8 cellular contexts compared by ENCODE assay signal in the genomic region with DNA sequence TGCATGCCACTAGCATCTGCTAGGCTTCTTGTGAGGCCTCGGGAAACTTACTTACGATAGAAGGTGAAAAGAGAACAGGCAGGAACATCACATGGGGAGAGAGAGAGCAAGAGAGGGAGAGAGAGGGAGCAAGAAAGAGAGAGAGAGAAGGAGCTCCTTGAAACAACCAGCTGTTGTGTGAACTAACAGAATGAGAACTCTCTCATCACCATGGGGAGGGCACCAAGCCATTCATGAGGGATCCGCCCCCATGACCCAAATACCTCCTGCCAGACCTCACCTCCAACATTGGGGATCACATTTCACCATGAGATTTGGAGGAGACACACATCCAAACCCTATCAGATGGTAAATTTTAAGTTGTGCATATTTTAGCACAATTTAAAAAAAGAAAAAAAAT.
"Had no signal": no experiment of that assay in that cellular context is flagged by ENCODE, and none has a peak within 500 bp of the region (broad histone marks: within the 10 kb centered on the region; RNA-seq: fewer than 3 reads in every experiment).

No MANE protein-coding gene starts in this region.

- H3K4me3 ChIP-seq: GM12878 had no signal

- FAIRE-seq: G401.6, GM12878, GM12891, GM12892, GM18507, GM19239 had no signal

- ATAC-seq: GM12878 had no signal

- DNase-seq: GDM1, GF-D8 had no signal
